In the genomic region with DNA sequence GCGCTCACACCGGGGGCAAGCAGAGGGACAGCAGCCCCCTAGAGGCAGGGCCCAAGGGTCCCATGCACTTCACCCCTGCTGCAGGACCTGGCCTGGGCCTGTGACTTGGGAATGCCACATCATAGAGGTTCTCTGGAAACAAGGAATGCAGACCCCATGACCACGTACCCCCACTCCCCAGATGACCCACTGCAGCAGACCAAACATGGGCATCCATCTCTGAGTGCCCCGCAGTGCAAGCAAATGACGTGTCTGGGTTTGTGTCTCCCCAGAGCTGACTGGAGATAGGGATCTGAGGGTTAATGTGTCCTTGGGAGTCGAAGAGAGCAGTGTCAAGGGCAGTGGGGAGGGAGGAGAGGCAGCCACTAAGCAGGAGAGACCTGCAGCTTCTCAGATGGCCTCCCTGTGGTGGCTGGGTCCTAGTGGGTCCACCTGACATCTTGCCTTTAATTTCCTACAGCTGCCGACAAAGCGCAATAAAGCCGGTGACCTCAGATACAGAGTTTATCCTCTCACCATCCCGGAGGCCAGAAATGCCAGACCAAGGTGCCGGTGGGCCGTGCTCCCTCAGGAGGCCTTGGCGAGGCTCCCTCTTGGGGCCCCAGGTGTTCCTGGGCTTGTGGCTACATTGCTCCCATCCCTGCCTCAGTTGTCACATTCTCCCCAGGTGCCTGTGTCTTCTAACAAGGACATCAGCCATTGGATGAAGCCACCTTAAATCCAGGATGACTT, we compare ENCODE assay signal across 16 cellular contexts.
"Had no signal": no experiment of that assay in that cellular context is flagged by ENCODE, and none has a peak within 500 bp of the region (broad histone marks: within the 10 kb centered on the region; RNA-seq: fewer than 3 reads in every experiment).

No MANE protein-coding gene starts in this region.

- H3K27me3 ChIP-seq: thyroid gland had no signal

- H3K4me1 ChIP-seq: gastrocnemius medialis had no signal

- FAIRE-seq: colon had no signal

- H3K27ac ChIP-seq: brain microvascular endothelial cell, dorsolateral prefrontal cortex, esophagus squamous epithelium, gastrocnemius medialis, thyroid gland had no signal

- H3K4me3 ChIP-seq: dorsolateral prefrontal cortex, esophagus squamous epithelium, gastrocnemius medialis, thyroid gland had no signal

- DNase-seq: activated CD4-positive, alpha-beta T cell treated with anti-CD3 and anti-CD28 coated beads, Interleukin-2, amount 50 U/mL, for 1 hour; activated T-cell treated with anti-CD3 and anti-CD28 coated beads, Interleukin-2, amount 50 U/mL, for 4 hours; central memory CD4-positive, alpha-beta T cell; esophagus squamous epithelium; gastrocnemius medialis; left cardiac atrium; nucleus accumbens; SK-N-SH; stimulated activated CD4-positive, alpha-beta T cell treated with anti-CD3 and anti-CD28 coated beads, Interleukin-4, amount 100 ng/mL, for 24 hours; stimulated activated naive CD4-positive, alpha-beta T cell treated with Interleukin-2 at 50 U/mL for 16 hours; thyroid gland had no signal

- ATAC-seq: activated CD4-positive, CD25-positive, alpha-beta regulatory T cell treated with anti-CD3 and anti-CD28 coated beads, Interleukin-2, amount 50 U/mL, for 24 hours; activated CD8-positive, alpha-beta T cell treated with anti-CD3 and anti-CD28 coated beads, Interleukin-2, amount 10 ng/mL, durations not matched to agents 7 days and 5 days; activated T-cell treated with anti-CD3 and anti-CD28 coated beads, Interleukin-2, amount 50 U/mL, for 4 hours; gastrocnemius medialis; left cardiac atrium had no signal

- H3K4me2 ChIP-seq: SK-N-SH had no signal

- H3K36me3 ChIP-seq: brain microvascular endothelial cell, esophagus squamous epithelium, gastrocnemius medialis, thyroid gland had no signal

- H3K9me3 ChIP-seq: esophagus squamous epithelium, gastrocnemius medialis, SK-N-SH, thyroid gland had no signal

- H3K9ac ChIP-seq: SK-N-SH had no signal
